Comparison of ENCODE assay signal across 13 cellular contexts in the genomic region with DNA sequence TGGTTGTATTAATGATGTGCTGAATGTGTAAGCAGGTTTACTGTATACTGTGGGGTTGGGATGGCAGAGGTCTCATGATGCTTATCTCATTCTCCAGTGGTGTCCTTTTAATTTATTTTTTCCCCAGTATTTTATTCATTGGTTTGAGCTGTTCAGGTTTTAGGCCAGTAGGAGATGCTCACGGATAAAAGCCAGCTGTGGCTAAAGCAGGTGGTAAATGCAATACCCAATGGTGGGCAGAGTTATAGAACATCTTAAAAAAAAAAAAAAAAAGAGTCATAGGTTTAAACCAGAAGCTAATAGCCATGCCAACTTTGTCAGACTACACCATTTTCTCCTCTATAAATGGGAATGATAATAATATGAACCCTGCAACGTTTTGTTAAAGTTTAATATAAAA. TPM values are rescaled to one million over a fixed set of nuclear protein-coding genes. Genes with fewer than 3 reads are reported as not detected.
DNase-seq lines count a peak whose midpoint lies in the region; ATAC-seq and TF ChIP-seq lines count a peak whose summit lies in the region.
"Had no signal": no experiment of that assay in that cellular context is flagged by ENCODE, and none has a peak within 500 bp of the region (broad histone marks: within the 10 kb centered on the region; RNA-seq: fewer than 3 reads in every experiment).

No MANE protein-coding gene starts in this region.

- H3K79me2 ChIP-seq in smooth muscle cell (ENCODE audit: low read depth) = no peaks in the 10 kb centered on the region

- no peaks in the 10 kb centered on the region for H4K20me1 ChIP-seq in smooth muscle cell (ENCODE audit: low read depth)
- H4K20me1 ChIP-seq: BLaER1 had no signal

- peaks cover 5% of the 10 kb centered on the region for H3K9me3 Mint-ChIP-seq in activated naive CD8-positive, alpha-beta T cell treated with anti-CD3 and anti-CD28 coated beads for 36 hours
- H3K9me3 Mint-ChIP-seq: activated T-helper 1 cell treated with anti-CD3 and anti-CD28 coated beads, Interleukin-12 subunit alpha, Interleukin-12 subunit beta, Interleukin-2, Interleukin-4 antibody, amounts not matched to agents 30 ng/mL and 10 ng/mL and 1 ng/mL, durations not matched to agents 14 hours and 24 hours and 36 hours had no signal

- H3K4me1 ChIP-seq in cardiac muscle cell (ENCODE audit: low read depth) (peaks cover 6% of the 10 kb centered on the region), smooth muscle cell (ENCODE audit: low read depth) (no peaks in the 10 kb centered on the region), neuronal stem cell (ENCODE audit: control insufficient read depth in 2 of 2, insufficient read depth in 1 of 2, low read depth in 1 of 2, low read length in 2 of 2) (no peaks in the 10 kb centered on the region)
- H3K4me1 ChIP-seq: BLaER1 had no signal

- H2BK12ac ChIP-seq in neuronal stem cell (ENCODE audit: low read length) = no peak overlapping the region

- WGBS in smooth muscle cell (ENCODE audit: low lambda C conversion rate) = 38% methylated on average over 2 of the region's 2 CpGs
- no CpG with 5 or more reads among the region's 2 CpGs for WGBS in neuronal stem cell (ENCODE audit: extremely low coverage in 2 of 2, insufficient read length in 2 of 2, insufficient replicate concordance in 1 of 2), 2 donors

- no peak for TF ChIP-seq POLR2A in NB4 (IDR thresholded peaks at IDR 0.05; ENCODE audit: extremely low read depth, insufficient read length)

- ATAC-seq in Right ventricle myocardium inferior (no peak), HG02588 (IDR thresholded peaks at IDR 0.05; ENCODE audit: unreplicated experiment) (no peak)

- H4K91ac ChIP-seq in neuronal stem cell (ENCODE audit: low read depth, low read length, poor library complexity) = no peak overlapping the region

- H3K4ac ChIP-seq in neuronal stem cell (ENCODE audit: low read length) = no peak overlapping the region

- no peaks in the 10 kb centered on the region for H3K36me3 Mint-ChIP-seq in activated naive CD8-positive, alpha-beta T cell treated with anti-CD3 and anti-CD28 coated beads for 36 hours

- no peaks in the 10 kb centered on the region for H3K4me1 Mint-ChIP-seq in activated naive CD8-positive, alpha-beta T cell treated with anti-CD3 and anti-CD28 coated beads for 36 hours

- H3K27me3 ChIP-seq in cardiac muscle cell = no peaks in the 10 kb centered on the region
- H3K27me3 ChIP-seq in smooth muscle cell (ENCODE audit: low read depth) = no peaks in the 10 kb centered on the region
- H3K27me3 ChIP-seq in neuronal stem cell (ENCODE audit: control insufficient read depth in 3 of 3, insufficient read depth in 3 of 3, low read depth in 1 of 3, low read length in 3 of 3) = no peaks in the 10 kb centered on the region
- H3K27me3 ChIP-seq: BLaER1 had no signal

- peaks cover 14% of the 10 kb centered on the region for H3K27me3 Mint-ChIP-seq in activated naive CD8-positive, alpha-beta T cell treated with anti-CD3 and anti-CD28 coated beads for 36 hours

- no peaks in the 10 kb centered on the region for H3K36me3 ChIP-seq in cardiac muscle cell
- H3K36me3 ChIP-seq in smooth muscle cell (ENCODE audit: low read depth) = no peaks in the 10 kb centered on the region
- no peaks in the 10 kb centered on the region for H3K36me3 ChIP-seq in neuronal stem cell (replicated peaks in 1 of 2; ENCODE audit: control insufficient read depth in 2 of 2, insufficient read depth in 2 of 2, low read length in 2 of 2)
- H3K36me3 ChIP-seq: BLaER1 had no signal

- intact Hi-C loops in Right ventricle myocardium inferior (cut with DNase I) = no loop called here

- DNase-seq in cardiac muscle cell (ENCODE audit: low read depth in 1 of 2, low spot score in 1 of 2) (peak in 1 of 2 donors; percentile 6), Right ventricle myocardium inferior (ENCODE audit: missing footprints) (no peak), NB4 (ENCODE audit: low read depth) (peak; percentile 43), dermis blood vessel endothelial cell (peak; percentile 49), smooth muscle cell (lab: John Stamatoyannopoulos, UW; ENCODE audit: unreplicated experiment) (no peak), neuronal stem cell (ENCODE audit: low spot score) (no peak)
- DNase-seq in activated naive CD8-positive, alpha-beta T cell treated with anti-CD3 and anti-CD28 coated beads for 36 hours = no peak
- DNase-seq: kidney glomerular epithelial cell; stimulated activated naive CD4-positive, alpha-beta T cell treated with Interleukin-2 at 50 U/mL for 16 hours; T-helper 1 cell had no signal

- H3K27ac ChIP-seq in cardiac muscle cell (no peak overlapping the region), smooth muscle cell (ENCODE audit: low read depth) (no peak overlapping the region), neuronal stem cell (replicated peaks; ENCODE audit: low read length) (no peak overlapping the region)
- H3K27ac ChIP-seq: BLaER1 had no signal

- no peaks in the 10 kb centered on the region for H3F3A ChIP-seq in smooth muscle cell (ENCODE audit: low read depth)

- no peak overlapping the region for H4K8ac ChIP-seq in neuronal stem cell (ENCODE audit: low read depth, low read length)

- H2BK120ac ChIP-seq in neuronal stem cell (ENCODE audit: low read depth, low read length) = no peak overlapping the region

- TF ChIP-seq CTCF in cardiac muscle cell (IDR thresholded peaks at IDR 0.05; ENCODE audit: low read depth, low read length) (peak; percentile 15), NB4 (IDR thresholded peaks at IDR 0.05; ENCODE audit: low read depth, low read length) (peak; percentile 48), smooth muscle cell (IDR thresholded peaks at IDR 0.05; ENCODE audit: borderline replicate concordance, insufficient read depth, poor library complexity, severe bottlenecking) (peak; percentile 8)

- no peak overlapping the region for H3K4me3 ChIP-seq in cardiac muscle cell
- H3K4me3 ChIP-seq in NB4 (ENCODE audit: low read depth, low read length) = no peak overlapping the region
- H3K4me3 ChIP-seq in smooth muscle cell = no peak overlapping the region
- no peak overlapping the region for H3K4me3 ChIP-seq in neuronal stem cell (ENCODE audit: low read length in 2 of 2)
- H3K4me3 ChIP-seq: BLaER1 had no signal

- H3K18ac ChIP-seq in neuronal stem cell (ENCODE audit: low read length) = no peak overlapping the region

- no peak overlapping the region for H2AFZ ChIP-seq in smooth muscle cell (ENCODE audit: low read depth)
- no peak overlapping the region for H2AFZ ChIP-seq in neuronal stem cell (ENCODE audit: low read length)

- H3K23ac ChIP-seq in neuronal stem cell (ENCODE audit: low read depth, low read length, poor library complexity) = no peak overlapping the region

- no peak overlapping the region for H2BK15ac ChIP-seq in neuronal stem cell (ENCODE audit: low read length)

- no peak overlapping the region for H2AK5ac ChIP-seq in neuronal stem cell (ENCODE audit: low read depth, low read length)

- no peaks in the 10 kb centered on the region for H3K79me1 ChIP-seq in neuronal stem cell (ENCODE audit: low read depth, low read length)

- H3K4me3 Mint-ChIP-seq in activated naive CD8-positive, alpha-beta T cell treated with anti-CD3 and anti-CD28 coated beads for 36 hours = no peak overlapping the region
- H3K4me3 Mint-ChIP-seq: activated T-helper 1 cell treated with anti-CD3 and anti-CD28 coated beads, Interleukin-12 subunit alpha, Interleukin-12 subunit beta, Interleukin-2, Interleukin-4 antibody, amounts not matched to agents 30 ng/mL and 10 ng/mL and 1 ng/mL, durations not matched to agents 14 hours and 24 hours and 36 hours had no signal

- no peak overlapping the region for H3K27ac Mint-ChIP-seq in activated naive CD8-positive, alpha-beta T cell treated with anti-CD3 and anti-CD28 coated beads for 36 hours
- H3K27ac Mint-ChIP-seq: activated T-helper 1 cell treated with anti-CD3 and anti-CD28 coated beads, Interleukin-12 subunit alpha, Interleukin-12 subunit beta, Interleukin-2, Interleukin-4 antibody, amounts not matched to agents 30 ng/mL and 10 ng/mL and 1 ng/mL, durations not matched to agents 14 hours and 24 hours and 36 hours had no signal

- no peak overlapping the region for H3K14ac ChIP-seq in neuronal stem cell (ENCODE audit: low read length)

- H3K9me3 ChIP-seq in cardiac muscle cell (ENCODE audit: low read depth) (no peaks in the 10 kb centered on the region), smooth muscle cell (replicated peaks; ENCODE audit: low read depth) (no peaks in the 10 kb centered on the region), neuronal stem cell (replicated peaks in 1 of 2; ENCODE audit: control insufficient read depth in 2 of 2, insufficient read depth in 1 of 2, low read depth in 1 of 2, low read length in 2 of 2) (no peaks in the 10 kb centered on the region)

- H3K9ac ChIP-seq in smooth muscle cell (ENCODE audit: low read depth) = no peak overlapping the region
- H3K9ac ChIP-seq in neuronal stem cell (ENCODE audit: low read depth, low read length, poor library complexity) = no peak overlapping the region
- H3K9ac ChIP-seq: BLaER1 had no signal

- H2BK5ac ChIP-seq in neuronal stem cell (ENCODE audit: low read length) = no peak overlapping the region

- no peak overlapping the region for H3K4me2 ChIP-seq in smooth muscle cell
- no peak overlapping the region for H3K4me2 ChIP-seq in neuronal stem cell (ENCODE audit: insufficient read depth, low read length, poor library complexity, severe bottlenecking)
- H3K4me2 ChIP-seq: BLaER1 had no signal

RNA-seq across cellular contexts. Expression of a gene that starts 57.8 kb away (rescaled TPM):
- total RNA-seq in cardiac muscle cell (not detected in 2 replicates), Right ventricle myocardium inferior (not detected), dermis blood vessel endothelial cell (not detected in 2 replicates), smooth muscle cell (not detected in 2 replicates)
- polyA plus RNA-seq in cardiac muscle cell (not detected in 2 replicates), smooth muscle cell (not detected in 2 replicates)
- under 1 TPM in 1 of 2 experiments, not detected in 1; 0.08 TPM for total RNA-seq in activated naive CD8-positive, alpha-beta T cell treated with anti-CD3 and anti-CD28 coated beads for 36 hours
- 0.66 TPM for polyA plus RNA-seq in neuronal stem cell (2013, experiment 1 of 2)
- polyA plus RNA-seq in neuronal stem cell (2013, experiment 2 of 2) = 0.51 TPM
- total RNA-seq: activated T-helper 1 cell treated with anti-CD3 and anti-CD28 coated beads, Interleukin-12 subunit alpha, Interleukin-12 subunit beta, Interleukin-2, Interleukin-4 antibody, amounts not matched to agents 30 ng/mL and 10 ng/mL and 1 ng/mL, durations not matched to agents 14 hours and 24 hours and 36 hours had no signal

Comparison
In these comparisons a context has a peak if more than half of its experiments do, and no peak if none do; other contexts are left out.
1. DNase-seq: peak in NB4 (single experiment) and dermis blood vessel endothelial cell (single experiment); none in Right ventricle myocardium inferior (single experiment), smooth muscle cell (single experiment), activated naive CD8-positive, alpha-beta T cell treated with anti-CD3 and anti-CD28 coated beads for 36 hours (single experiment) and neuronal stem cell (single experiment).
2. Peak in every context shown above with its lines, with median percentiles within 50 percentile points of each other: CTCF ChIP-seq.